1 cellular context compared by ENCODE assay signal in the genomic region with DNA sequence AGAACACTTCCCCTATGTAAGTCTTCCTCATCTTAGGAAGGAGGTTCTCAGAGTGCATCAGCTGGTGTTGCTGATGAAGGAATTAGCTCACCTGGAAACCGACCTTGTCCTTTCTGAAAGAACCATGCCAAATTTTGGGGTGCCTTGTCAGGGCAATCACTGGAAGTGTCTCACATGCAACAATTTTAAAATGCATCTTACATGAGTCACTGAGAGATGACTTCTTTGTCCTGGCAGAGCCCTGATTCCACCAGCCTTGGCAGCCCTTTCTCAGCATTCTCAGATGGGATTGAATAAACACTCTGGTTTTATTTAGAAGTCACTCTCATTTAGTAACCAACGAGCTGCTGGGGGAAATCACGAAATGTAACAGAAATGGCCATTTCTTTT.
TF ChIP-seq lines count a peak whose summit lies in the region.

No MANE protein-coding gene starts in this region.

TF ChIP-seq in Ishikawa, 13 proteins besides CTCF, POLR2A, EP300 and RAD21:
- TF ChIP-seq, protein P1, sequence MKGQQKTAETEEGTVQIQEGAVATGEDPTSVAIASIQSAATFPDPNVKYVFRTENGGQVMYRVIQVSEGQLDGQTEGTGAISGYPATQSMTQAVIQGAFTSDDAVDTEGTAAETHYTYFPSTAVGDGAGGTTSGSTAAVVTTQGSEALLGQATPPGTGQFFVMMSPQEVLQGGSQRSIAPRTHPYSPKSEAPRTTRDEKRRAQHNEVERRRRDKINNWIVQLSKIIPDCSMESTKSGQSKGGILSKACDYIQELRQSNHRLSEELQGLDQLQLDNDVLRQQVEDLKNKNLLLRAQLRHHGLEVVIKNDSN (IDR thresholded peaks at IDR 0.05), result no peak
- TF ChIP-seq CREB1 (IDR thresholded peaks at IDR 0.05; ENCODE audit: low read depth) (no peak), NFIC (IDR thresholded peaks at IDR 0.05) (no peak), TCF12 (IDR thresholded peaks at IDR 0.05; ENCODE audit: low read depth) (no peak), TEAD4 (IDR thresholded peaks at IDR 0.05) (no peak), ZBTB7A (IDR thresholded peaks at IDR 0.05; ENCODE audit: low read depth) (no peak), YY1 (IDR thresholded peaks at IDR 0.05; ENCODE audit: low read depth) (no peak), FOXM1 (IDR thresholded peaks at IDR 0.05; ENCODE audit: borderline replicate concordance, low read depth) (no peak), TAF1 (IDR thresholded peaks at IDR 0.05; ENCODE audit: low read depth) (no peak), CEBPB (IDR thresholded peaks at IDR 0.05) (no peak), EGR1 (IDR thresholded peaks at IDR 0.05) (no peak)
- TF ChIP-seq, protein P2, sequence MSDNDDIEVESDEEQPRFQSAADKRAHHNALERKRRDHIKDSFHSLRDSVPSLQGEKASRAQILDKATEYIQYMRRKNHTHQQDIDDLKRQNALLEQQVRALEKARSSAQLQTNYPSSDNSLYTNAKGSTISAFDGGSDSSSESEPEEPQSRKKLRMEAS (IDR thresholded peaks at IDR 0.05), result no peak
- TF ChIP-seq, protein P3, sequence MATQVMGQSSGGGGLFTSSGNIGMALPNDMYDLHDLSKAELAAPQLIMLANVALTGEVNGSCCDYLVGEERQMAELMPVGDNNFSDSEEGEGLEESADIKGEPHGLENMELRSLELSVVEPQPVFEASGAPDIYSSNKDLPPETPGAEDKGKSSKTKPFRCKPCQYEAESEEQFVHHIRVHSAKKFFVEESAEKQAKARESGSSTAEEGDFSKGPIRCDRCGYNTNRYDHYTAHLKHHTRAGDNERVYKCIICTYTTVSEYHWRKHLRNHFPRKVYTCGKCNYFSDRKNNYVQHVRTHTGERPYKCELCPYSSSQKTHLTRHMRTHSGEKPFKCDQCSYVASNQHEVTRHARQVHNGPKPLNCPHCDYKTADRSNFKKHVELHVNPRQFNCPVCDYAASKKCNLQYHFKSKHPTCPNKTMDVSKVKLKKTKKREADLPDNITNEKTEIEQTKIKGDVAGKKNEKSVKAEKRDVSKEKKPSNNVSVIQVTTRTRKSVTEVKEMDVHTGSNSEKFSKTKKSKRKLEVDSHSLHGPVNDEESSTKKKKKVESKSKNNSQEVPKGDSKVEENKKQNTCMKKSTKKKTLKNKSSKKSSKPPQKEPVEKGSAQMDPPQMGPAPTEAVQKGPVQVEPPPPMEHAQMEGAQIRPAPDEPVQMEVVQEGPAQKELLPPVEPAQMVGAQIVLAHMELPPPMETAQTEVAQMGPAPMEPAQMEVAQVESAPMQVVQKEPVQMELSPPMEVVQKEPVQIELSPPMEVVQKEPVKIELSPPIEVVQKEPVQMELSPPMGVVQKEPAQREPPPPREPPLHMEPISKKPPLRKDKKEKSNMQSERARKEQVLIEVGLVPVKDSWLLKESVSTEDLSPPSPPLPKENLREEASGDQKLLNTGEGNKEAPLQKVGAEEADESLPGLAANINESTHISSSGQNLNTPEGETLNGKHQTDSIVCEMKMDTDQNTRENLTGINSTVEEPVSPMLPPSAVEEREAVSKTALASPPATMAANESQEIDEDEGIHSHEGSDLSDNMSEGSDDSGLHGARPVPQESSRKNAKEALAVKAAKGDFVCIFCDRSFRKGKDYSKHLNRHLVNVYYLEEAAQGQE (IDR thresholded peaks at IDR 0.05; ENCODE audit: low read depth), result no peak
